In the genomic region with DNA sequence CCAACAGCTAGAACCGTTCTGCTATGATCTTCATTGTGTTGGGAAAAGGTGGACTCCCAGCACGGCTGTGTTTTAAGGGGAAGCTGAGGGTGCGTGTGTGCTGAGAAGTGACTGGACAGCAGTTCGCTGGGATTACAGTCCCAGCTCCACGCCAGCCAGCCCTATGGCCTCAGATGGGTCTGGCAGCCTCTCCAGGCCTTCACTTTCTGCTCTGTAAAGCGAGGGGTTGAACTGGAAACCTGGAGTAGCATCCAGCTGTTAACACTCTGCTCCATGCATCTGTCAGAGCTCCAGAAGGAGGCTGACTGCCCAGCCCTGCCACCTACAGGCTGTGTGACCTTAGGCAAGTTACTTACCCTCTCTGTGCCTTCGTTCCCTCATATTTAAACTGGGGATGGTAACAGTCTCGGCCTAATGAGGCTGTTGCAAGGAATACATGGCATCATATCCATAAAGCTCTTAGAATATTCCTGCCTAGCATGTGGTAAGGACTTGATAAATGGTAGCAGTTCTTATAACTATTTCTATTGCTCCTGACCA, we compare ENCODE assay signal across 12 cellular contexts.
DNase-seq lines count a peak whose midpoint lies in the region; ATAC-seq and TF ChIP-seq lines count a peak whose summit lies in the region.
"Had no signal": no experiment of that assay in that cellular context is flagged by ENCODE, and none has a peak within 500 bp of the region (broad histone marks: within the 10 kb centered on the region; RNA-seq: fewer than 3 reads in every experiment).

No MANE protein-coding gene starts in this region.

- peaks cover 53% of the 10 kb centered on the region for H3K36me3 Mint-ChIP-seq in central memory CD8-positive, alpha-beta T cell (ENCODE audit: insufficient read depth)
- H3K36me3 Mint-ChIP-seq in progenitor cell of endocrine pancreas (ENCODE audit: insufficient read depth) = peaks cover 10% of the 10 kb centered on the region

- no peaks in the 10 kb centered on the region for H3K27me3 Mint-ChIP-seq in central memory CD8-positive, alpha-beta T cell
- no peaks in the 10 kb centered on the region for H3K27me3 Mint-ChIP-seq in progenitor cell of endocrine pancreas

- peak; percentile 57 for DNase-seq in DMS53 (lab: John Stamatoyannopoulos, UW)
- DNase-seq in DMS53 treated with DMSO at 0.1 percent for 48 hours (lab: John Stamatoyannopoulos, UW; ENCODE audit: unreplicated experiment) = no peak
- no peak for DNase-seq in central memory CD8-positive, alpha-beta T cell (ENCODE audit: low spot score in 2 of 2)
- DNase-seq in left lung = no peak
- DNase-seq in suprapubic skin (ENCODE audit: low spot score in 2 of 2) = no peak
- no peak for DNase-seq in GM13976 (ENCODE audit: low spot score)
- DNase-seq in progenitor cell of endocrine pancreas (ENCODE audit: low spot score, unreplicated experiment) = no peak
- DNase-seq: activated CD8-positive, alpha-beta memory T cell treated with anti-CD3 and anti-CD28 coated beads, Interleukin-2, amount 50 U/mL, for 4 hours; SW 1271 had no signal

- TF ChIP-seq CTCF in left lung (IDR thresholded peaks at IDR 0.05) = no peak
- no peak for TF ChIP-seq CTCF in suprapubic skin (IDR thresholded peaks at IDR 0.05)
- no peak for TF ChIP-seq CTCF in GM13976 (IDR thresholded peaks at IDR 0.05; ENCODE audit: borderline replicate concordance, control extremely low read depth, extremely low read depth, insufficient read depth, missing control alignments)
- no peak for TF ChIP-seq CTCF in progenitor cell of endocrine pancreas (IDR thresholded peaks at IDR 0.05; ENCODE audit: unreplicated experiment)

- peaks cover 69% of the 10 kb centered on the region for H3K4me1 Mint-ChIP-seq in central memory CD8-positive, alpha-beta T cell
- peaks cover 14% of the 10 kb centered on the region for H3K4me1 Mint-ChIP-seq in progenitor cell of endocrine pancreas (ENCODE audit: low read depth)

- peak overlapping the region; percentile 97 for H3K27ac Mint-ChIP-seq in central memory CD8-positive, alpha-beta T cell (ENCODE audit: low read depth)
- H3K27ac Mint-ChIP-seq in progenitor cell of endocrine pancreas = no peak overlapping the region

- H3K4me3 ChIP-seq in left lung (no peak overlapping the region), suprapubic skin (no peak overlapping the region)
- H3K4me3 ChIP-seq: HAP-1 had no signal

- ATAC-seq in central memory CD8-positive, alpha-beta T cell (replicated peaks; ENCODE audit: extremely low read depth, poor library complexity, severe bottlenecking) = peak; percentile 21
- ATAC-seq in left lung = peak; percentile 2
- no peak for ATAC-seq in HG03565 (IDR thresholded peaks at IDR 0.05; ENCODE audit: unreplicated experiment)

- intact Hi-C loops in left lung (cut with DNase I) = no loop called here

- no peak for TF ChIP-seq EP300 in suprapubic skin (IDR thresholded peaks at IDR 0.05)

- H3K36me3 ChIP-seq in left lung (peaks cover 0 to 48% of the 10 kb centered on the region in 2 donors), suprapubic skin (peaks cover 26% of the 10 kb centered on the region)
- H3K36me3 ChIP-seq: HAP-1 had no signal

- H3K4me1 ChIP-seq in left lung (peaks cover 33 to 66% of the 10 kb centered on the region in 2 donors), suprapubic skin (peaks cover 64% of the 10 kb centered on the region)

- in situ Hi-C loops in GM13976 (cut with MboI; ENCODE audit: low sequenced_read_pairs, unreplicated experiment) = no loop called here

- H3K9me3 ChIP-seq in left lung (no peaks in the 10 kb centered on the region), suprapubic skin (no peaks in the 10 kb centered on the region)
- H3K9me3 ChIP-seq: HAP-1 had no signal

- 54% methylated on average over 8 of the region's 8 CpGs for WGBS in suprapubic skin

- H3K27me3 ChIP-seq in left lung (no peaks in the 10 kb centered on the region), suprapubic skin (no peaks in the 10 kb centered on the region)

- peak overlapping the region; percentile 28 for H3K4me3 Mint-ChIP-seq in central memory CD8-positive, alpha-beta T cell
- no peak overlapping the region for H3K4me3 Mint-ChIP-seq in progenitor cell of endocrine pancreas (ENCODE audit: low read depth)

- H3K27ac ChIP-seq in left lung = peak overlapping the region; percentile 69 to 100
- peak overlapping the region; percentile 62 for H3K27ac ChIP-seq in suprapubic skin
- H3K27ac ChIP-seq: 22Rv1 had no signal

- no peak for TF ChIP-seq POLR2A in suprapubic skin (IDR thresholded peaks at IDR 0.05)

- no peaks in the 10 kb centered on the region for H3K9me3 Mint-ChIP-seq in central memory CD8-positive, alpha-beta T cell
- H3K9me3 Mint-ChIP-seq in progenitor cell of endocrine pancreas (ENCODE audit: low read depth) = no peaks in the 10 kb centered on the region
